1 cellular context compared by ENCODE assay signal in the genomic region with DNA sequence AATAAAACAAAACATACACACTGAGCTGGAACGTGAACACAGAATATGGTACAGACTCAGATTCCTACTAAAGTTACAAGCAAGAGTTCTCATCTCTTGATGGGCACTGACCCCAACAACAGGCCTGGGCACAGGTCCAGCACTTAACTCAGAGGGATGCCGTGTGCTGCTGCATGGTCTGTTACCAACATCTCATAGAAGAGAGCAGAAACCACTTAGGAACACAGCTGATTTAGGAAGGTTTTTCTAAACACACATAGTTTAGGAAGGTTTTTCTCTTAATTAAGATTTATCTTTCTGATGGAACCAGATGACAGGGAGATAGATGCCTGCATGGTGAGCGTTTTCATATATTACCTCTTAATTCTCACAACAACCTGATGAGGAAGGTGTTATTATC.
TF ChIP-seq lines count a peak whose summit lies in the region.

No MANE protein-coding gene starts in this region.

TF ChIP-seq in GM12878, 131 proteins besides CTCF, POLR2A, EP300 and RAD21:
- TF ChIP-seq BHLHE40 (IDR thresholded peaks at IDR 0.05; ENCODE audit: borderline replicate concordance in 1 of 2, low read depth in 2 of 2, low read length in 1 of 2): no peak
- TF ChIP-seq, protein P1, sequence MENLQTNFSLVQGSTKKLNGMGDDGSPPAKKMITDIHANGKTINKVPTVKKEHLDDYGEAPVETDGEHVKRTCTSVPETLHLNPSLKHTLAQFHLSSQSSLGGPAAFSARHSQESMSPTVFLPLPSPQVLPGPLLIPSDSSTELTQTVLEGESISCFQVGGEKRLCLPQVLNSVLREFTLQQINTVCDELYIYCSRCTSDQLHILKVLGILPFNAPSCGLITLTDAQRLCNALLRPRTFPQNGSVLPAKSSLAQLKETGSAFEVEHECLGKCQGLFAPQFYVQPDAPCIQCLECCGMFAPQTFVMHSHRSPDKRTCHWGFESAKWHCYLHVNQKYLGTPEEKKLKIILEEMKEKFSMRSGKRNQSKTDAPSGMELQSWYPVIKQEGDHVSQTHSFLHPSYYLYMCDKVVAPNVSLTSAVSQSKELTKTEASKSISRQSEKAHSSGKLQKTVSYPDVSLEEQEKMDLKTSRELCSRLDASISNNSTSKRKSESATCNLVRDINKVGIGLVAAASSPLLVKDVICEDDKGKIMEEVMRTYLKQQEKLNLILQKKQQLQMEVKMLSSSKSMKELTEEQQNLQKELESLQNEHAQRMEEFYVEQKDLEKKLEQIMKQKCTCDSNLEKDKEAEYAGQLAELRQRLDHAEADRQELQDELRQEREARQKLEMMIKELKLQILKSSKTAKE (IDR thresholded peaks at IDR 0.05; ENCODE audit: low read depth, poor library complexity, severe bottlenecking): no peak
- TF ChIP-seq CEBPB (IDR thresholded peaks at IDR 0.05; ENCODE audit: borderline replicate concordance in 1 of 2, low read depth in 2 of 2, low read length in 2 of 2): no peak
- no peak for TF ChIP-seq PML (IDR thresholded peaks at IDR 0.05; ENCODE audit: low read length)
- TF ChIP-seq SIN3A (IDR thresholded peaks at IDR 0.05; ENCODE audit: low read depth, low read length): no peak
- no peak for TF ChIP-seq HDAC6 (IDR thresholded peaks at IDR 0.05; ENCODE audit: unreplicated experiment)
- TF ChIP-seq NR2C2 (IDR thresholded peaks at IDR 0.05; ENCODE audit: borderline replicate concordance, control insufficient read depth, insufficient read length, low read depth): no peak
- no peak for TF ChIP-seq SMC3 (IDR thresholded peaks at IDR 0.05; ENCODE audit: borderline replicate concordance, low read length)
- TF ChIP-seq KAT2A (conservative IDR thresholded peaks at IDR 0.05; ENCODE audit: control insufficient read depth, low read depth, low read length): no peak
- TF ChIP-seq NFYA (IDR thresholded peaks at IDR 0.05; ENCODE audit: borderline replicate concordance, low read depth, low read length): no peak
